ENCODE assay signal across 15 cellular contexts in genomic region chr13:36888645-36889044, GRCh38. TPM values are rescaled to one million over a fixed set of nuclear protein-coding genes. Genes with fewer than 3 reads are reported as not detected.
"Had no signal": no experiment of that assay in that cellular context is flagged by ENCODE, and none has a peak within 500 bp of the region (broad histone marks: within the 10 kb centered on the region; RNA-seq: fewer than 3 reads in every experiment).

No MANE protein-coding gene starts in this region.

- H3K27me3 ChIP-seq: breast epithelium, esophagus muscularis mucosa, heart left ventricle, sigmoid colon had no signal

- ATAC-seq: activated CD4-positive, CD25-positive, alpha-beta regulatory T cell treated with anti-CD3 and anti-CD28 coated beads, Interleukin-2, amount 50 U/mL, for 24 hours; foreskin keratinocyte; left colon; naive thymus-derived CD4-positive, alpha-beta T cell had no signal

- DNase-seq: activated effector memory CD4-positive, alpha-beta T cell treated with Interleukin-2 at 50 U/mL for 16 hours; foreskin keratinocyte; heart left ventricle; left colon; naive thymus-derived CD4-positive, alpha-beta T cell; sigmoid colon; stimulated activated CD4-positive, alpha-beta T cell treated with anti-CD3 and anti-CD28 coated beads, Interleukin-12 subunit alpha, Interleukin-12 subunit beta, amount 100 ng/mL, for 4 hours; stimulated activated naive CD4-positive, alpha-beta T cell treated with Interleukin-2 at 50 U/mL for 16 hours had no signal

- H3K36me3 ChIP-seq: breast epithelium, esophagus muscularis mucosa, heart left ventricle, neutrophil, sigmoid colon, thoracic aorta had no signal

- H3K9me3 ChIP-seq: breast epithelium, esophagus muscularis mucosa, heart left ventricle, neutrophil, sigmoid colon, thoracic aorta had no signal

- H3K4me3 ChIP-seq: breast epithelium, esophagus muscularis mucosa, heart left ventricle, lung, sigmoid colon, thoracic aorta had no signal

- H3K27ac ChIP-seq: breast epithelium, foreskin keratinocyte, heart left ventricle, neutrophil, thoracic aorta had no signal

- H3K4me1 ChIP-seq: breast epithelium, foreskin keratinocyte had no signal

RNA-seq across cellular contexts. Expression of gene SMAD9, which starts 31.4 kb away (rescaled TPM):
- total RNA-seq: mononuclear cell; naive thymus-derived CD4-positive, alpha-beta T cell had no signal
